ENCODE assay signal across 23 cellular contexts in genomic region chr3:125605771-125606170, GRCh38. TPM values are rescaled to one million over a fixed set of nuclear protein-coding genes. Genes with fewer than 3 reads are reported as not detected.
A peak's percentile ranks its signal among the peaks of the same experiment; 100 is the strongest.
DNase-seq lines count a peak whose midpoint lies in the region; ATAC-seq and TF ChIP-seq lines count a peak whose summit lies in the region.
"Had no signal": no experiment of that assay in that cellular context is flagged by ENCODE, and none has a peak within 500 bp of the region (broad histone marks: within the 10 kb centered on the region; RNA-seq: fewer than 3 reads in every experiment).

No MANE protein-coding gene starts in this region.

- peak overlapping the region; percentile 38 for H3K27ac ChIP-seq in endodermal cell (ENCODE audit: low read depth, low read length)
- peak overlapping the region; percentile 69 for H3K27ac ChIP-seq in psoas muscle
- H3K27ac ChIP-seq in esophagus squamous epithelium: no peak overlapping the region
- H3K27ac ChIP-seq: SK-N-MC had no signal

- H3K9me3 ChIP-seq in endodermal cell (ENCODE audit: control insufficient read depth, low read length): no peaks in the 10 kb centered on the region
- no peaks in the 10 kb centered on the region for H3K9me3 ChIP-seq in psoas muscle
- no peaks in the 10 kb centered on the region for H3K9me3 ChIP-seq in esophagus squamous epithelium
- H3K9me3 ChIP-seq: Caco-2 had no signal

- peak overlapping the region; percentile 49 for H3K27ac Mint-ChIP-seq in endodermal cell
- H3K27ac Mint-ChIP-seq: CD4-positive, alpha-beta memory T cell had no signal

- H3K4me1 Mint-ChIP-seq in endodermal cell: peaks cover 21% of the 10 kb centered on the region
- H3K4me1 Mint-ChIP-seq: CD4-positive, alpha-beta memory T cell had no signal

- H3K9ac ChIP-seq in endodermal cell (ENCODE audit: extremely low read depth, low read length, poor library complexity, severe bottlenecking): no peak overlapping the region

- H3K36me3 ChIP-seq in endodermal cell (ENCODE audit: control insufficient read depth, insufficient read depth, low read length) (no peaks in the 10 kb centered on the region), psoas muscle (ENCODE audit: insufficient read depth in 1 of 2, low read depth in 1 of 2) (no peaks in the 10 kb centered on the region), esophagus squamous epithelium (no peaks in the 10 kb centered on the region)

- no peaks in the 10 kb centered on the region for H3K27me3 ChIP-seq in endodermal cell (ENCODE audit: control insufficient read depth, insufficient read depth, low read length, poor library complexity, severe bottlenecking)
- H3K27me3 ChIP-seq in psoas muscle (ENCODE audit: insufficient read depth in 3 of 3, low read length in 2 of 3): no peaks in the 10 kb centered on the region
- peaks cover 0 to 4% (median 0%) of the 10 kb centered on the region in 4 donors for H3K27me3 ChIP-seq in esophagus squamous epithelium

- ATAC-seq in psoas muscle: peak in 2 of 4 donors; percentile 47 to 54
- no peak for ATAC-seq in HG03135 (IDR thresholded peaks at IDR 0.05; ENCODE audit: unreplicated experiment)
- no peak for ATAC-seq in GM21529 (IDR thresholded peaks at IDR 0.05; ENCODE audit: unreplicated experiment)
- ATAC-seq: GM12878 had no signal

- no peaks in the 10 kb centered on the region for H3K36me3 Mint-ChIP-seq in endodermal cell (ENCODE audit: low read depth)
- H3K36me3 Mint-ChIP-seq: CD4-positive, alpha-beta memory T cell had no signal

- H3K27me3 Mint-ChIP-seq in endodermal cell (ENCODE audit: insufficient read depth): peaks cover 3% of the 10 kb centered on the region

- peaks cover 1% of the 10 kb centered on the region for H3K9me3 Mint-ChIP-seq in endodermal cell
- H3K9me3 Mint-ChIP-seq: CD4-positive, alpha-beta memory T cell had no signal

- no peak for TF ChIP-seq CTCF in endodermal cell (conservative IDR thresholded peaks at IDR 0.05)
- no peak for TF ChIP-seq CTCF in psoas muscle (IDR thresholded peaks at IDR 0.05)
- no peak for TF ChIP-seq CTCF in esophagus squamous epithelium (IDR thresholded peaks at IDR 0.05)

- TF ChIP-seq POLR2A in esophagus squamous epithelium (IDR thresholded peaks at IDR 0.05): no peak

- H3K4me3 ChIP-seq in endodermal cell (ENCODE audit: low read length) (no peak overlapping the region), psoas muscle (peak overlapping the region; percentile 22), esophagus squamous epithelium (no peak overlapping the region)
- H3K4me3 ChIP-seq: GM12878, SK-N-MC had no signal

- peak; percentile 67 for DNase-seq in OCI-M1 (lab: John Stamatoyannopoulos, UW)
- no peak for DNase-seq in endodermal cell
- no peak for DNase-seq in psoas muscle
- DNase-seq in esophagus squamous epithelium (lab: John Stamatoyannopoulos, UW): no peak
- DNase-seq in HT-29 (ENCODE audit: low spot score): no peak
- DNase-seq: C1 segment of cervical spinal cord; Caco-2; CD4-positive, alpha-beta memory T cell; H7; Karpas-422; NCI-H1092; NCI-H1436; NCI-H187; NCI-H2081 treated with DMSO at 0.1 percent for 48 hours; NCI-H2171; NCI-H226; NCI-H510A; NCI-H69; SIG-M5 had no signal

- 58 to 59% methylated on average over 5 to 8 of the region's 8 CpGs for whole genome bisulfite sequencing in endodermal cell (ENCODE audit: insufficient coverage in 1 of 2, insufficient read length in 1 of 2), 2 experiments
- 35 to 58% (median 39%) methylated on average over 8 of the region's 8 CpGs for WGBS in psoas muscle, 3 donors
- 76 to 85% methylated on average over 5 to 7 of the region's 8 CpGs for WGBS in esophagus squamous epithelium, 2 donors

- H3K4me1 ChIP-seq in endodermal cell (ENCODE audit: control insufficient read depth, insufficient read depth, low read length): no peaks in the 10 kb centered on the region
- H3K4me1 ChIP-seq in psoas muscle: peaks cover 37% of the 10 kb centered on the region
- H3K4me1 ChIP-seq in esophagus squamous epithelium: peaks cover 3 to 37% (median 6%) of the 10 kb centered on the region in 3 donors

- intact Hi-C loops in psoas muscle (cut with DNase I) (no loop called here), esophagus squamous epithelium (cut with DNase I) (no loop called here)

- H3K4me3 Mint-ChIP-seq in endodermal cell: no peak overlapping the region
- H3K4me3 Mint-ChIP-seq: CD4-positive, alpha-beta memory T cell had no signal

RNA-seq across cellular contexts. Expression of gene OSBPL11, which starts 10.5 kb away (rescaled TPM):
- total RNA-seq in endodermal cell: 10 to 100 TPM; 17.9 to 24.7 TPM
- 21.2 TPM for polyA plus RNA-seq in endodermal cell (2013, experiment 1 of 2)
- polyA plus RNA-seq in endodermal cell (2013, experiment 2 of 2): 21.0 TPM
- total RNA-seq in psoas muscle: 10 to 100 TPM; 24.1 to 74.7 (median 50.1) TPM
- polyA plus RNA-seq in psoas muscle: 10 to 100 TPM; 15.1 to 57.3 (median 36.9) TPM
- total RNA-seq in esophagus squamous epithelium: 10 to 100 TPM in 2 of 4 donors, 1 to 10 TPM in 2; 6.4 to 13.7 (median 9.5) TPM
- total RNA-seq in HT-29 (2014; rRNA removed; shearing (Covaris generic)): 2.9 and 3.3 TPM in 2 replicates

Comparison
In these comparisons a context has a peak if more than half of its experiments do, and no peak if none do; other contexts are left out.
1. H3K27ac ChIP-seq: peak in endodermal cell (single experiment) and psoas muscle (single experiment); none in esophagus squamous epithelium (0 of 4).